ENCODE assay signal across 2 cellular contexts in the genomic region with DNA sequence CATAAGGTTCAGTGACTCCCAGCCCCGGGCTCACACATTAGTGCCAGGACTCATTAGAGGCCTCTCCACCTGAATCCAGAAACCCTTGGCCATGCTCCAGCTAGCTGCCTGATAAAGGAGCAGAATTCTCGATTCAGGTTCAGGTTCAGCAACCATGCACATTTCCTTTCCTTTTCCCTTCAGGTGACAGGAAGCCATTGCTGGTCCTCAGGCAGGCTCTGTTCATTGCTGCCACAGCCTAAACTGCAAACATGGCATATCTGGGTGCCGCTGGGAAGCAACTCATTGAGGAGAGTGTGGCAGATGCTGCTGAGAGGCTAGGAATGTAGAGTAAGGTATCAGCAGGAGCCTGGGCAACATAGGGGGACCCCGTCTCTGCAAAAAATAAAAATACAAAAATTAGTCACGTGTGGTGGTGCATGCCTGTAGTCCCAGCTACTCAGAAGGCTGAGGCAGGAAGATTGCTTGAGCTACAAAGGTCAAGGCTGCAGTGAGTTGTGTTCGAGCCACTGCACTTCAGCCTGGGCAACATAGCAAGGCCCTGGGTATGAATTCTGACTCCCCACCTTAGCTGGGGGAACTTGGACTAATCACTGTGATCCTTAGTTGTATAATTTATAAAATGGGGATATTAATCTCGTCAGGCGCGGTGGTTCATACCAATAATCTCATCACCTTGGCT.
TF ChIP-seq lines count a peak whose summit lies in the region.

No MANE protein-coding gene starts in this region.

TF ChIP-seq in GM23338, 12 proteins besides CTCF, POLR2A, EP300 and RAD21 (continued from another document):
- TF ChIP-seq ZNF114 (CRISPR knock-in tag; IDR thresholded peaks at IDR 0.05) (no peak), ZNF331 (CRISPR knock-in tag; IDR thresholded peaks at IDR 0.05; ENCODE audit: low read depth) (no peak), STAT1 (IDR thresholded peaks at IDR 0.05; ENCODE audit: unreplicated experiment) (no peak), POLR2AphosphoS5 (IDR thresholded peaks at IDR 0.05; ENCODE audit: low read depth) (no peak)
TF ChIP-seq in GM23338: peak in this region for 0.

TF ChIP-seq in HepG2, 621 proteins besides CTCF, POLR2A, EP300 and RAD21 (continued from another document and continues in another):
- TF ChIP-seq, protein P1, sequence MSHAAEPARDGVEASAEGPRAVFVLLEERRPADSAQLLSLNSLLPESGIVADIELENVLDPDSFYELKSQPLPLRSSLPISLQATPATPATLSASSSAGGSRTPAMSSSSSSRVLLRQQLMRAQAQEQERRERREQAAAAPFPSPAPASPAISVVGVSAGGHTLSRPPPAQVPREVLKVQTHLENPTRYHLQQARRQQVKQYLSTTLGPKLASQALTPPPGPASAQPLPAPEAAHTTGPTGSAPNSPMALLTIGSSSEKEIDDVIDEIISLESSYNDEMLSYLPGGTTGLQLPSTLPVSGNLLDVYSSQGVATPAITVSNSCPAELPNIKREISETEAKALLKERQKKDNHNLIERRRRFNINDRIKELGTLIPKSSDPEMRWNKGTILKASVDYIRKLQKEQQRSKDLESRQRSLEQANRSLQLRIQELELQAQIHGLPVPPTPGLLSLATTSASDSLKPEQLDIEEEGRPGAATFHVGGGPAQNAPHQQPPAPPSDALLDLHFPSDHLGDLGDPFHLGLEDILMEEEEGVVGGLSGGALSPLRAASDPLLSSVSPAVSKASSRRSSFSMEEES (CRISPR knock-in tag; IDR thresholded peaks at IDR 0.05), result no peak
- TF ChIP-seq HOXA9 (CRISPR knock-in tag; IDR thresholded peaks at IDR 0.05; ENCODE audit: borderline replicate concordance) (no peak), BRD4 (CRISPR knock-in tag; IDR thresholded peaks at IDR 0.05) (no peak), POGK (CRISPR knock-in tag; conservative IDR thresholded peaks at IDR 0.05) (0 out of 2 replicates have a peak, but pooled peaks have one; percentile 45), ZNF546 (CRISPR knock-in tag; conservative IDR thresholded peaks at IDR 0.05) (no peak), ZBTB25 (CRISPR knock-in tag; IDR thresholded peaks at IDR 0.05) (no peak), MED1 (CRISPR knock-in tag; IDR thresholded peaks at IDR 0.05) (no peak), IRX3 (CRISPR knock-in tag; IDR thresholded peaks at IDR 0.05; ENCODE audit: borderline replicate concordance, low read depth) (no peak), HBP1 (CRISPR knock-in tag; IDR thresholded peaks at IDR 0.05; ENCODE audit: low read depth) (no peak), RNF2 (conservative IDR thresholded peaks at IDR 0.05; ENCODE audit: low read depth) (no peak), THAP11 (CRISPR knock-in tag; IDR thresholded peaks at IDR 0.05) (no peak), PHB2 (IDR thresholded peaks at IDR 0.05; ENCODE audit: partially characterized antibody) (no peak), ATRX (CRISPR knock-in tag; IDR thresholded peaks at IDR 0.05; ENCODE audit: borderline replicate concordance) (no peak), ZNF629 (CRISPR knock-in tag; conservative IDR thresholded peaks at IDR 0.05) (no peak), GLI4 (CRISPR knock-in tag; IDR thresholded peaks at IDR 0.05; ENCODE audit: borderline replicate concordance) (no peak), ZNF362 (CRISPR knock-in tag; IDR thresholded peaks at IDR 0.05; ENCODE audit: borderline replicate concordance) (no peak), SATB2 (CRISPR knock-in tag; IDR thresholded peaks at IDR 0.05) (no peak), NCOR1 (IDR thresholded peaks at IDR 0.05; ENCODE audit: borderline replicate concordance, low read length) (no peak), TARDBP (CRISPR knock-in tag; IDR thresholded peaks at IDR 0.05) (0 out of 2 replicates have a peak, but pooled peaks have one; percentile 15), MAFK (conservative IDR thresholded peaks at IDR 0.05 in 1 of 2, IDR thresholded peaks at IDR 0.05 in 1 of 2; ENCODE audit: low read length in 2 of 2) (peak; percentile 58 to 59; a peak in 3 of 4 replicates), ZNF775 (CRISPR knock-in tag; IDR thresholded peaks at IDR 0.05; ENCODE audit: borderline replicate concordance) (no peak), CHD4 (IDR thresholded peaks at IDR 0.05; ENCODE audit: borderline replicate concordance, low read length) (no peak), MXD4 (CRISPR knock-in tag; IDR thresholded peaks at IDR 0.05) (no peak), NBN (conservative IDR thresholded peaks at IDR 0.05) (no peak), SSRP1 (CRISPR knock-in tag; IDR thresholded peaks at IDR 0.05) (no peak), ZNF232 (CRISPR knock-in tag; IDR thresholded peaks at IDR 0.05; ENCODE audit: borderline replicate concordance) (no peak), ZSCAN20 (CRISPR knock-in tag; IDR thresholded peaks at IDR 0.05; ENCODE audit: borderline replicate concordance) (no peak), SALL2 (CRISPR knock-in tag; IDR thresholded peaks at IDR 0.05) (no peak), SAFB2 (CRISPR knock-in tag; IDR thresholded peaks at IDR 0.05; ENCODE audit: borderline replicate concordance, low read depth) (no peak), HOXA3 (CRISPR knock-in tag; IDR thresholded peaks at IDR 0.05) (peak; percentile 20; the same call in 1 of the 2 replicates), RORA (CRISPR knock-in tag; IDR thresholded peaks at IDR 0.05) (no peak), MLXIP (CRISPR knock-in tag; IDR thresholded peaks at IDR 0.05; ENCODE audit: borderline replicate concordance) (no peak), SNAI1 (CRISPR knock-in tag; IDR thresholded peaks at IDR 0.05; ENCODE audit: borderline replicate concordance) (no peak), ZNF251 (CRISPR knock-in tag; IDR thresholded peaks at IDR 0.05) (no peak), KDM5B (CRISPR knock-in tag; IDR thresholded peaks at IDR 0.05; ENCODE audit: borderline replicate concordance) (no peak), EZH2 (conservative IDR thresholded peaks at IDR 0.05; ENCODE audit: low read depth, low read length) (no peak), SP5 (CRISPR knock-in tag; IDR thresholded peaks at IDR 0.05; ENCODE audit: borderline replicate concordance, low read depth) (no peak), IKZF4 (CRISPR knock-in tag; IDR thresholded peaks at IDR 0.05; ENCODE audit: borderline replicate concordance, low read depth, not compliant biosample characterization) (no peak)
- TF ChIP-seq, protein P2, sequence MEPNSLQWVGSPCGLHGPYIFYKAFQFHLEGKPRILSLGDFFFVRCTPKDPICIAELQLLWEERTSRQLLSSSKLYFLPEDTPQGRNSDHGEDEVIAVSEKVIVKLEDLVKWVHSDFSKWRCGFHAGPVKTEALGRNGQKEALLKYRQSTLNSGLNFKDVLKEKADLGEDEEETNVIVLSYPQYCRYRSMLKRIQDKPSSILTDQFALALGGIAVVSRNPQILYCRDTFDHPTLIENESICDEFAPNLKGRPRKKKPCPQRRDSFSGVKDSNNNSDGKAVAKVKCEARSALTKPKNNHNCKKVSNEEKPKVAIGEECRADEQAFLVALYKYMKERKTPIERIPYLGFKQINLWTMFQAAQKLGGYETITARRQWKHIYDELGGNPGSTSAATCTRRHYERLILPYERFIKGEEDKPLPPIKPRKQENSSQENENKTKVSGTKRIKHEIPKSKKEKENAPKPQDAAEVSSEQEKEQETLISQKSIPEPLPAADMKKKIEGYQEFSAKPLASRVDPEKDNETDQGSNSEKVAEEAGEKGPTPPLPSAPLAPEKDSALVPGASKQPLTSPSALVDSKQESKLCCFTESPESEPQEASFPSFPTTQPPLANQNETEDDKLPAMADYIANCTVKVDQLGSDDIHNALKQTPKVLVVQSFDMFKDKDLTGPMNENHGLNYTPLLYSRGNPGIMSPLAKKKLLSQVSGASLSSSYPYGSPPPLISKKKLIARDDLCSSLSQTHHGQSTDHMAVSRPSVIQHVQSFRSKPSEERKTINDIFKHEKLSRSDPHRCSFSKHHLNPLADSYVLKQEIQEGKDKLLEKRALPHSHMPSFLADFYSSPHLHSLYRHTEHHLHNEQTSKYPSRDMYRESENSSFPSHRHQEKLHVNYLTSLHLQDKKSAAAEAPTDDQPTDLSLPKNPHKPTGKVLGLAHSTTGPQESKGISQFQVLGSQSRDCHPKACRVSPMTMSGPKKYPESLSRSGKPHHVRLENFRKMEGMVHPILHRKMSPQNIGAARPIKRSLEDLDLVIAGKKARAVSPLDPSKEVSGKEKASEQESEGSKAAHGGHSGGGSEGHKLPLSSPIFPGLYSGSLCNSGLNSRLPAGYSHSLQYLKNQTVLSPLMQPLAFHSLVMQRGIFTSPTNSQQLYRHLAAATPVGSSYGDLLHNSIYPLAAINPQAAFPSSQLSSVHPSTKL (CRISPR knock-in tag; IDR thresholded peaks at IDR 0.05), result no peak
- TF ChIP-seq, protein P3, sequence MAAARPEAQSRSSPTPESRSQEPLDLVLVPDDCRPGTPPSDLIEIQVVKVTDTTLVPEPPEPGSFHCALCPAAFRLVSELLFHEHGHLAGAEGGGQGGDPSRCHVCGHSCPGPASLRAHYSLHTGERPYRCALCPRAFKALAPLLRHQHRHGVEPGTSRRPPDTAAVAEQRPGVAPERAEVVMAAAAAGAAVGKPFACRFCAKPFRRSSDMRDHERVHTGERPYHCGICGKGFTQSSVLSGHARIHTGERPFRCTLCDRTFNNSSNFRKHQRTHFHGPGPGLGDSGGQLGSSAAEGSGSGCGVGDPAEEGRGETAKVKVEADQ (CRISPR knock-in tag; IDR thresholded peaks at IDR 0.05; ENCODE audit: borderline replicate concordance), result no peak
- TF ChIP-seq, protein P4, sequence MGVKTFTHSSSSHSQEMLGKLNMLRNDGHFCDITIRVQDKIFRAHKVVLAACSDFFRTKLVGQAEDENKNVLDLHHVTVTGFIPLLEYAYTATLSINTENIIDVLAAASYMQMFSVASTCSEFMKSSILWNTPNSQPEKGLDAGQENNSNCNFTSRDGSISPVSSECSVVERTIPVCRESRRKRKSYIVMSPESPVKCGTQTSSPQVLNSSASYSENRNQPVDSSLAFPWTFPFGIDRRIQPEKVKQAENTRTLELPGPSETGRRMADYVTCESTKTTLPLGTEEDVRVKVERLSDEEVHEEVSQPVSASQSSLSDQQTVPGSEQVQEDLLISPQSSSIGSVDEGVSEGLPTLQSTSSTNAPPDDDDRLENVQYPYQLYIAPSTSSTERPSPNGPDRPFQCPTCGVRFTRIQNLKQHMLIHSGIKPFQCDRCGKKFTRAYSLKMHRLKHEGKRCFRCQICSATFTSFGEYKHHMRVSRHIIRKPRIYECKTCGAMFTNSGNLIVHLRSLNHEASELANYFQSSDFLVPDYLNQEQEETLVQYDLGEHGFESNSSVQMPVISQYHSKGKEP (CRISPR knock-in tag; IDR thresholded peaks at IDR 0.05), result no peak
- TF ChIP-seq, protein P5, sequence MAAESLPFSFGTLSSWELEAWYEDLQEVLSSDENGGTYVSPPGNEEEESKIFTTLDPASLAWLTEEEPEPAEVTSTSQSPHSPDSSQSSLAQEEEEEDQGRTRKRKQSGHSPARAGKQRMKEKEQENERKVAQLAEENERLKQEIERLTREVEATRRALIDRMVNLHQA (CRISPR knock-in tag; IDR thresholded peaks at IDR 0.05), result no peak
